In genomic region chr13:72726721-72727416, GRCh38 we compare ENCODE assay signal across 8 cellular contexts. TPM values are rescaled to one million over a fixed set of nuclear protein-coding genes. Genes with fewer than 3 reads are reported as not detected.
DNase-seq lines count a peak whose midpoint lies in the region; ATAC-seq and TF ChIP-seq lines count a peak whose summit lies in the region.

No MANE protein-coding gene starts in this region.

- peak overlapping the region; percentile 98 for H2AFZ ChIP-seq in mammary epithelial cell (ENCODE audit: low read depth, low read length)

- no peaks in the 10 kb centered on the region for H3K9me3 Mint-ChIP-seq in T-helper 1 cell treated with Interleukin-12 subunit alpha and Interleukin-12 subunit beta and Interleukin-4 antibody, amounts not matched to agents 30 μg/mL and 1 μg/mL, for 36 hours

- peaks cover 29% of the 10 kb centered on the region for H3K36me3 ChIP-seq in HUES6 (ENCODE audit: control insufficient read depth, insufficient read depth, low read length)
- peaks cover 3% of the 10 kb centered on the region for H3K36me3 ChIP-seq in mammary epithelial cell (ENCODE audit: insufficient read depth, low read length)
- H3K36me3 ChIP-seq in left lung = no peaks in the 10 kb centered on the region

- peak overlapping the region; percentile 90 for H3K4me3 ChIP-seq in HUES6 (ENCODE audit: low read depth, low read length)
- H3K4me3 ChIP-seq in mammary epithelial cell (replicated peaks in 1 of 3; ENCODE audit: insufficient read depth in 1 of 3, low read depth in 2 of 3, low read length in 3 of 3) = peak overlapping the region; percentile 89 to 94 (median 91)
- H3K4me3 ChIP-seq in left lung = peak overlapping the region; percentile 78 to 96

- H3K27me3 ChIP-seq in HUES6 (ENCODE audit: control insufficient read depth, insufficient read depth, low read length) (no peaks in the 10 kb centered on the region), mammary epithelial cell (ENCODE audit: insufficient read depth, low read length) (no peaks in the 10 kb centered on the region), left lung (no peaks in the 10 kb centered on the region)

- intact Hi-C loops in mammary epithelial cell (cut with micrococcal nuclease) = no loop called here
- intact Hi-C loops in left lung (cut with DNase I) = no loop called here

- peak overlapping the region; percentile 87 for H3K27ac Mint-ChIP-seq in T-helper 1 cell treated with Interleukin-12 subunit alpha and Interleukin-12 subunit beta and Interleukin-4 antibody, amounts not matched to agents 30 μg/mL and 1 μg/mL, for 36 hours

- no peaks in the 10 kb centered on the region for H4K20me1 ChIP-seq in mammary epithelial cell (ENCODE audit: insufficient read depth, low read length)

- dilution Hi-C loops in mammary epithelial cell (cut with HindIII; ENCODE audit: low sequenced_read_pairs) = no loop called here

- DNase-seq in GM03348 (ENCODE audit: low spot score) = peak; percentile 66
- peak; percentile 4 for DNase-seq in mammary epithelial cell
- peak in 1 of 2 donors; percentile 89 for DNase-seq in left lung
- peak; percentile 8 to 24 (median 11) for DNase-seq in stimulated activated CD4-positive, alpha-beta T cell treated with anti-CD3 and anti-CD28 coated beads, TNF-alpha, amount 100 ng/mL, for 4 hours (ENCODE audit: low read depth in 3 of 3)
- DNase-seq in NCI-H2107 (lab: John Stamatoyannopoulos, UW) = no peak

- peak overlapping the region; percentile 63; the same call in 1 of the 2 replicates for H3K27ac ChIP-seq in HUES6 (ENCODE audit: low read depth, low read length)
- peak overlapping the region; percentile 65 for H3K27ac ChIP-seq in mammary epithelial cell (ENCODE audit: insufficient read depth, low read depth, low read length)
- peak overlapping the region; percentile 51 to 79 for H3K27ac ChIP-seq in left lung

- H3K4me1 ChIP-seq in HUES6 (ENCODE audit: control insufficient read depth, insufficient read depth, low read length) (peaks cover 3% of the 10 kb centered on the region; the same call in 1 of the 2 replicates), mammary epithelial cell (ENCODE audit: insufficient read depth, low read length) (peaks cover 5% of the 10 kb centered on the region), left lung (peaks cover 6 to 27% of the 10 kb centered on the region in 2 donors)

- TF ChIP-seq CTCF in mammary epithelial cell (conservative IDR thresholded peaks at IDR 0.05 in 1 of 2, IDR thresholded peaks at IDR 0.05 in 1 of 2; ENCODE audit: extremely low read depth in 1 of 2, insufficient read depth in 1 of 2, low read depth in 1 of 2, low read length in 2 of 2) (no peak), left lung (IDR thresholded peaks at IDR 0.05) (no peak)

- H3K9ac ChIP-seq in HUES6 (ENCODE audit: low read length) (peak overlapping the region; percentile 88), mammary epithelial cell (ENCODE audit: insufficient read depth, low read length) (peak overlapping the region; percentile 73)

- no peaks in the 10 kb centered on the region for H3K9me3 ChIP-seq in HUES6 (ENCODE audit: control insufficient read depth, insufficient read depth, low read depth, low read length)
- no peaks in the 10 kb centered on the region for H3K9me3 ChIP-seq in mammary epithelial cell (replicated peaks; ENCODE audit: insufficient read depth, low read length)
- H3K9me3 ChIP-seq in left lung = no peaks in the 10 kb centered on the region

- H3K27me3 Mint-ChIP-seq in T-helper 1 cell treated with Interleukin-12 subunit alpha and Interleukin-12 subunit beta and Interleukin-4 antibody, amounts not matched to agents 30 μg/mL and 1 μg/mL, for 36 hours (ENCODE audit: low read depth) = no peaks in the 10 kb centered on the region

- CTCF ChIA-PET in mammary epithelial cell (lab: Charles Lee; ENCODE audit: low non-redundant PET) = no interaction called here

- ATAC-seq in GM21576 (IDR thresholded peaks at IDR 0.05; ENCODE audit: unreplicated experiment) (peak; percentile 25), left lung (peak; percentile 47)

- under 1% methylated on average over 12 of the region's 49 CpGs for WGBS in mammary epithelial cell (ENCODE audit: low coverage, missing lambda C conversion rate)

- peak overlapping the region; percentile 96 for H3K4me3 Mint-ChIP-seq in T-helper 1 cell treated with Interleukin-12 subunit alpha and Interleukin-12 subunit beta and Interleukin-4 antibody, amounts not matched to agents 30 μg/mL and 1 μg/mL, for 36 hours

- H3K4me1 Mint-ChIP-seq in T-helper 1 cell treated with Interleukin-12 subunit alpha and Interleukin-12 subunit beta and Interleukin-4 antibody, amounts not matched to agents 30 μg/mL and 1 μg/mL, for 36 hours (ENCODE audit: low read depth) = peaks cover 46% of the 10 kb centered on the region

- H3K79me2 ChIP-seq in mammary epithelial cell (ENCODE audit: insufficient read depth, low read length) = peaks cover 95% of the 10 kb centered on the region

- H3K4me2 ChIP-seq in mammary epithelial cell (ENCODE audit: insufficient read depth, low read depth, low read length) = peak overlapping the region; percentile 90

- BruUV-seq in mammary epithelial cell (replicated peaks; lab: Mats Ljungman, UMichigan) = no TSS peak

- peaks cover 19% of the 10 kb centered on the region for H3K36me3 Mint-ChIP-seq in T-helper 1 cell treated with Interleukin-12 subunit alpha and Interleukin-12 subunit beta and Interleukin-4 antibody, amounts not matched to agents 30 μg/mL and 1 μg/mL, for 36 hours (ENCODE audit: low read depth)

- in situ Hi-C loops in mammary epithelial cell (cut with MboI; ENCODE audit: low sequenced_read_pairs in 2 of 2) = no loop called here

RNA-seq across cellular contexts. Expression of gene MZT1, which starts 0.6 kb away (rescaled TPM):
- total RNA-seq in mammary epithelial cell (10 to 100 TPM; 10.7 to 18.0 TPM), left lung (1 to 10 TPM; 8.7 to 9.1 TPM)
- polyA plus RNA-seq in mammary epithelial cell = 7.0 TPM
- polyA minus RNA-seq in mammary epithelial cell = 12.0 TPM

RNA-seq across cellular contexts. Expression of gene BORA, which starts 0.9 kb away (rescaled TPM):
- 1 to 10 TPM; 3.5 to 9.2 TPM for total RNA-seq in mammary epithelial cell
- 2.9 TPM for polyA plus RNA-seq in mammary epithelial cell
- 5.7 TPM for polyA minus RNA-seq in mammary epithelial cell
- 1 to 10 TPM; 4.5 to 4.9 TPM for total RNA-seq in left lung

RNA-seq across cellular contexts. Expression of gene DIS3, which starts 54.8 kb away (rescaled TPM):
- total RNA-seq in mammary epithelial cell (10 to 100 TPM; 38.7 to 42.1 TPM), left lung (10 to 100 TPM; 25.3 to 26.1 TPM)
- polyA plus RNA-seq in mammary epithelial cell = 19.6 TPM
- polyA minus RNA-seq in mammary epithelial cell = 34.1 TPM

RNA-seq across cellular contexts. Expression of gene PIBF1, which starts 55.1 kb away (rescaled TPM):
- total RNA-seq in mammary epithelial cell (10 to 100 TPM; 10.2 to 16.3 TPM), left lung (10 to 100 TPM; 20.7 to 25.0 TPM)
- polyA plus RNA-seq in mammary epithelial cell = 4.4 TPM
- 0.47 TPM for polyA minus RNA-seq in mammary epithelial cell
